Comparison of ENCODE assay signal across 7 cellular contexts in the genomic region with DNA sequence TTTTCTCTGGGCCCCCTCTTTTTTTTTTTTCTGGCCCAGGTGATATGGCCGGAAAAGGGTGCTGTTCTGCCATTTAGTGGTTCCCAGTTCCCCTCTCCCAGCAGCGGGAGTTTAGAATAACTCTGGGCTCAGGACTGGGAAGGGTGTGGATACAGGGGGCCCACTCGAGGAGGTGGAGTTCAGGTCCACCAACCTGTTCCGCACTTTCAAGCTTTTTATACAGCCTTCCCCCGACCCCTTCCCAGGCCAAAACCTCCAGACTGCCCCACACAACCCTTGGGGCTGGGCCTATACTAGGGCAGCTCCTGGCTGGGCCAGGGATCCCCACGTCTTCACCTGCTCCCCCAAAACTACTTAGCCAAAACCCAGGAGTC. TPM values are rescaled to one million over a fixed set of nuclear protein-coding genes. Genes with fewer than 3 reads are reported as not detected.
DNase-seq lines count a peak whose midpoint lies in the region; ATAC-seq and TF ChIP-seq lines count a peak whose summit lies in the region.

No MANE protein-coding gene starts in this region.

- DNase-seq in HFFc6, result no peak
- DNase-seq in stimulated activated naive CD8-positive, alpha-beta T cell treated with anti-CD3 and anti-CD28 coated beads, Interleukin-15, amount 100 ng/mL, for 72 hours, result no peak
- DNase-seq in NK-92 (lab: John Stamatoyannopoulos, UW; ENCODE audit: unreplicated experiment), result no peak
- no peak for DNase-seq in aorta

- no peak for ATAC-seq in activated T-helper 17 cell treated with anti-CD3 and anti-CD28 coated beads, Interleukin-2, amount 50 U/mL, for 72 hours (replicated peaks)
- ATAC-seq in stimulated activated naive CD8-positive, alpha-beta T cell treated with anti-CD3 and anti-CD28 coated beads, Interleukin-15, amount 100 ng/mL, for 72 hours, result no peak
- ATAC-seq in aorta (ENCODE audit: low FRiP score) (no peak), HG03280 (IDR thresholded peaks at IDR 0.05; ENCODE audit: unreplicated experiment) (no peak)

- no peaks in the 10 kb centered on the region for H3K27me3 ChIP-seq in aorta (ENCODE audit: control insufficient read depth in 1 of 2, insufficient read depth in 2 of 2, low read length in 1 of 2)

- H3K4me3 Mint-ChIP-seq in HFFc6, result peak overlapping the region; percentile 78
- H3K4me3 Mint-ChIP-seq in activated T-helper 17 cell treated with anti-CD3 and anti-CD28 coated beads, Interleukin-2, amount 50 U/mL, for 72 hours, result peak overlapping the region; percentile 72
- peak overlapping the region; percentile 88 to 93 for H3K4me3 Mint-ChIP-seq in stimulated activated naive CD8-positive, alpha-beta T cell treated with anti-CD3 and anti-CD28 coated beads, Interleukin-15, amount 100 ng/mL, for 72 hours

- H3K36me3 Mint-ChIP-seq in HFFc6 (ENCODE audit: low read depth), result no peaks in the 10 kb centered on the region
- H3K36me3 Mint-ChIP-seq in activated T-helper 17 cell treated with anti-CD3 and anti-CD28 coated beads, Interleukin-2, amount 50 U/mL, for 72 hours (ENCODE audit: low read depth), result no peaks in the 10 kb centered on the region

- peak overlapping the region; percentile 87 for H3K27ac Mint-ChIP-seq in HFFc6
- H3K27ac Mint-ChIP-seq in activated T-helper 17 cell treated with anti-CD3 and anti-CD28 coated beads, Interleukin-2, amount 50 U/mL, for 72 hours, result peak overlapping the region; percentile 82
- peak overlapping the region; percentile 90 to 92 for H3K27ac Mint-ChIP-seq in stimulated activated naive CD8-positive, alpha-beta T cell treated with anti-CD3 and anti-CD28 coated beads, Interleukin-15, amount 100 ng/mL, for 72 hours

- WGBS in aorta, 2 donors, result 62 to 74% methylated on average over 6 of the region's 6 CpGs

- H3K4me1 Mint-ChIP-seq in HFFc6 (ENCODE audit: low read depth), result peaks cover 25% of the 10 kb centered on the region
- peaks cover 14% of the 10 kb centered on the region for H3K4me1 Mint-ChIP-seq in activated T-helper 17 cell treated with anti-CD3 and anti-CD28 coated beads, Interleukin-2, amount 50 U/mL, for 72 hours
- H3K4me1 Mint-ChIP-seq in stimulated activated naive CD8-positive, alpha-beta T cell treated with anti-CD3 and anti-CD28 coated beads, Interleukin-15, amount 100 ng/mL, for 72 hours, result peaks cover 45% of the 10 kb centered on the region

- H3K9me3 ChIP-seq in iPS-18c (ENCODE audit: control insufficient read depth, insufficient read depth, low read length), result no peaks in the 10 kb centered on the region
- no peaks in the 10 kb centered on the region for H3K9me3 ChIP-seq in aorta (ENCODE audit: control insufficient read depth, low read length)

- H3K27me3 Mint-ChIP-seq in HFFc6 (ENCODE audit: insufficient read depth), result peaks cover 5% of the 10 kb centered on the region
- H3K27me3 Mint-ChIP-seq in activated T-helper 17 cell treated with anti-CD3 and anti-CD28 coated beads, Interleukin-2, amount 50 U/mL, for 72 hours, result peaks cover 5% of the 10 kb centered on the region
- H3K27me3 Mint-ChIP-seq in stimulated activated naive CD8-positive, alpha-beta T cell treated with anti-CD3 and anti-CD28 coated beads, Interleukin-15, amount 100 ng/mL, for 72 hours, result peaks cover 30% of the 10 kb centered on the region

- intact Hi-C loops in aorta (cut with DNase I), result loop anchor here in 1 of 2 donors (2.0 kb wide), 1 partner anchor 64 kb away; a partner anchor contains a TSS

- H3K36me3 ChIP-seq in aorta (ENCODE audit: control insufficient read depth in 1 of 2, insufficient read depth in 2 of 2, low read length in 1 of 2), result no peaks in the 10 kb centered on the region

- H3K4me1 ChIP-seq in aorta (ENCODE audit: control insufficient read depth in 1 of 2, insufficient read depth in 2 of 2, low read length in 2 of 2), result no peaks in the 10 kb centered on the region

- no peaks in the 10 kb centered on the region for H3K9me3 Mint-ChIP-seq in HFFc6
- H3K9me3 Mint-ChIP-seq in activated T-helper 17 cell treated with anti-CD3 and anti-CD28 coated beads, Interleukin-2, amount 50 U/mL, for 72 hours, result no peaks in the 10 kb centered on the region
- H3K9me3 Mint-ChIP-seq in stimulated activated naive CD8-positive, alpha-beta T cell treated with anti-CD3 and anti-CD28 coated beads, Interleukin-15, amount 100 ng/mL, for 72 hours, result no peaks in the 10 kb centered on the region

- TF ChIP-seq CTCF in HFFc6 (IDR thresholded peaks at IDR 0.05), result no peak

- H3K4me3 ChIP-seq in iPS-18c (ENCODE audit: insufficient read depth, low read depth, low read length), result peak overlapping the region; percentile 84
- H3K4me3 ChIP-seq in aorta (ENCODE audit: low read length in 2 of 2), result peak overlapping the region in 1 of 2 donors; percentile 62

- no peak overlapping the region for H3K27ac ChIP-seq in aorta (ENCODE audit: low read depth in 1 of 2, low read length in 2 of 2)

RNA-seq across cellular contexts. Expression of a gene that starts 0.4 kb away (rescaled TPM):
- 1 to 10 TPM; 6.4 to 7.2 (median 6.6) TPM for total RNA-seq in HFFc6 (2021; fragmentation: NEBNext Ultra II Directional; extraction: Animal tissue kit (Norgen Biotek cat#: 25700))
- 1 to 10 TPM; 3.2 to 3.8 TPM for total RNA-seq in activated T-helper 17 cell treated with anti-CD3 and anti-CD28 coated beads, Interleukin-2, amount 50 U/mL, for 72 hours
- 10 to 100 TPM in 1 of 2 donors, 1 to 10 TPM in 1; 6.6 to 39.3 TPM for total RNA-seq in aorta
- 1 to 10 TPM; 2.6 to 8.0 TPM for polyA plus RNA-seq in aorta

RNA-seq across cellular contexts. Expression of a gene that starts 25.1 kb away (rescaled TPM):
- total RNA-seq in HFFc6 (2021; fragmentation: NEBNext Ultra II Directional; extraction: Animal tissue kit (Norgen Biotek cat#: 25700)), result 1 to 10 TPM; 1.8 to 3.2 (median 2.7) TPM
- 100 to 1,000 TPM; 132 to 199 TPM for total RNA-seq in activated T-helper 17 cell treated with anti-CD3 and anti-CD28 coated beads, Interleukin-2, amount 50 U/mL, for 72 hours
- total RNA-seq in aorta, result 10 to 100 TPM in 1 of 2 donors, 1 to 10 TPM in 1; 6.5 to 34.6 TPM
- 10 to 100 TPM in 1 of 2 donors, 1 to 10 TPM in 1; 9.6 to 22.9 TPM for polyA plus RNA-seq in aorta
